Comparison of ENCODE assay signal across 14 cellular contexts in the genomic region with DNA sequence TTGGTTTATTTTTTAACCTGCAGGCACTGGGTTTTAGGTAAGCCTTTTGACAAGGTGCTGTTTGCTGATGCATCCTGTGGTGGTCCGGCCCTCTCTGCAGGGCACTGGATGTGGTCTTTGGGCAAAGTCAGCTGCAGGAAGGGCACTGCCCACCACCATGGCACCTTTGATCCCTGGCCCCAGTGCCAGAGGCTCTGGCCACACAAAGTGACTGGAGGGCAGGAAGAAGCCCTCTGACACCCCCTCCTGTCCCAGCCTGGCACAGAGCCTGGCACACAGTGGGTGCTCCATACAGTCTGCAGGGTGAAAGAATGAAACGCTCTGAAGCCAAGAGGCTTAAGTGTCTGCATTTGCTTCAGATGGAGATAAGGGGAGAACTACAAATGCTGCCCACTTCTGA. TPM values are rescaled to one million over a fixed set of nuclear protein-coding genes. Genes with fewer than 3 reads are reported as not detected.
DNase-seq lines count a peak whose midpoint lies in the region; ATAC-seq and TF ChIP-seq lines count a peak whose summit lies in the region.
"Had no signal": no experiment of that assay in that cellular context is flagged by ENCODE, and none has a peak within 500 bp of the region (broad histone marks: within the 10 kb centered on the region; RNA-seq: fewer than 3 reads in every experiment).

No MANE protein-coding gene starts in this region.

- ATAC-seq in HCT116 = peak; percentile 58

- POLR2A ChIA-PET in HCT116 (lab: Charles Lee) = no interaction called here

- H3K79me2 ChIP-seq in HCT116 (ENCODE audit: insufficient read depth, low read length) = no peaks in the 10 kb centered on the region

- H3K27ac ChIP-seq in BLaER1 (no peak overlapping the region), HCT116 (ENCODE audit: low read depth, low read length) (peak overlapping the region; percentile 33; the same call in 1 of the 2 replicates), cingulate gyrus (ENCODE audit: low read depth, low read length) (peak overlapping the region; percentile 30), mesodermal cell (ENCODE audit: low read depth, low read length, severe bottlenecking) (peak overlapping the region; percentile 3), thyroid gland (no peak overlapping the region), ovary (no peak overlapping the region)

- no peak for DNase-seq in HCT116 (ENCODE audit: low read depth, low spot score)
- DNase-seq in thyroid gland = no peak
- DNase-seq in ovary = no peak
- no peak for DNase-seq in activated naive CD4-positive, alpha-beta T cell treated with anti-CD3 and anti-CD28 coated beads, Interleukin-2, amount 50 U/mL, for 16 hours
- DNase-seq: BE2C; Caco-2; CD8-positive, alpha-beta memory T cell; H7 had no signal

- H3K4me3 ChIP-seq in BLaER1 (no peak overlapping the region), HCT116 (replicated peaks in 1 of 2; ENCODE audit: low read depth in 1 of 2, low read length in 2 of 2) (no peak overlapping the region), mesodermal cell (ENCODE audit: extremely low read depth, insufficient read depth, low read length, poor library complexity, severe bottlenecking) (no peak overlapping the region), thyroid gland (replicated peaks in 1 of 3) (no peak overlapping the region), ovary (no peak overlapping the region)

- H3K9ac ChIP-seq in BLaER1 (no peak overlapping the region), HCT116 (ENCODE audit: low read length) (no peak overlapping the region)

- no peak for TF ChIP-seq CTCF in HCT116 (IDR thresholded peaks at IDR 0.05 in 2 of 3, conservative IDR thresholded peaks at IDR 0.05 in 1 of 3; ENCODE audit: borderline replicate concordance in 1 of 3, insufficient read depth in 1 of 3, low read depth in 2 of 3, low read length in 2 of 3)
- TF ChIP-seq CTCF in thyroid gland (IDR thresholded peaks at IDR 0.05) = no peak
- TF ChIP-seq CTCF in ovary (IDR thresholded peaks at IDR 0.05) = no peak

- TF ChIP-seq POLR2A in HCT116 (IDR thresholded peaks at IDR 0.05; ENCODE audit: borderline replicate concordance, extremely low read depth, insufficient read depth, insufficient read length) (no peak), thyroid gland (IDR thresholded peaks at IDR 0.05) (no peak), ovary (IDR thresholded peaks at IDR 0.05) (no peak)

- no peaks in the 10 kb centered on the region for H3K9me2 ChIP-seq in HCT116 (ENCODE audit: insufficient read depth)

- CTCF ChIA-PET in HCT116 (lab: Charles Lee) = interaction anchor here (1.0 kb wide), 1 partner anchor 122 kb away, joined by 3 read pairs; no protein-coding TSS in a partner anchor

- H3K27me3 ChIP-seq in BLaER1 (no peaks in the 10 kb centered on the region), HCT116 (ENCODE audit: insufficient read depth, low read length) (no peaks in the 10 kb centered on the region), thyroid gland (no peaks in the 10 kb centered on the region), ovary (no peaks in the 10 kb centered on the region)

- TF ChIP-seq RAD21 in HCT116 (IDR thresholded peaks at IDR 0.05; ENCODE audit: low read depth) = no peak

- RAD21 ChIA-PET in HCT116 (lab: Charles Lee; ENCODE audit: low non-redundant PET in 1 of 2, low total read pairs in 2 of 2, uncharacterized antibody in 2 of 2, unreplicated experiment in 2 of 2) = no interaction called here

- H3K9me3 ChIP-seq in BLaER1 = no peaks in the 10 kb centered on the region
- no peaks in the 10 kb centered on the region for H3K9me3 ChIP-seq in HCT116 (ENCODE audit: control insufficient read depth in 1 of 2, insufficient read depth in 1 of 2, low read depth in 1 of 2, low read length in 2 of 2)
- no peaks in the 10 kb centered on the region for H3K9me3 ChIP-seq in mesodermal cell (ENCODE audit: control insufficient read depth, low read length)
- H3K9me3 ChIP-seq in thyroid gland = no peaks in the 10 kb centered on the region
- no peaks in the 10 kb centered on the region for H3K9me3 ChIP-seq in ovary
- H3K9me3 ChIP-seq: BE2C, Caco-2 had no signal

- BruUV-seq in HCT116 (replicated peaks; lab: Mats Ljungman, UMichigan) = no TSS peak

- intact Hi-C loops in HCT116 (cut with micrococcal nuclease) (no loop called here), thyroid gland (cut with DNase I) (no loop called here), ovary (cut with DNase I) (no loop called here)

- H3K36me3 ChIP-seq in BLaER1 (no peaks in the 10 kb centered on the region), HCT116 (ENCODE audit: control insufficient read depth in 1 of 2, insufficient read depth in 2 of 2, low read length in 2 of 2) (no peaks in the 10 kb centered on the region), mesodermal cell (ENCODE audit: control insufficient read depth, insufficient read depth, low read length) (no peaks in the 10 kb centered on the region), thyroid gland (no peaks in the 10 kb centered on the region), ovary (no peaks in the 10 kb centered on the region)
- H3K36me3 ChIP-seq: BE2C had no signal

- peak overlapping the region; percentile 15; the same call in 1 of the 2 replicates for H3K4me2 ChIP-seq in BLaER1
- H3K4me2 ChIP-seq in HCT116 (ENCODE audit: low read length) = peak overlapping the region; percentile 36

- H2AFZ ChIP-seq in HCT116 (ENCODE audit: low read depth, low read length, poor library complexity, severe bottlenecking) = peak overlapping the region; percentile 22

- H4K20me1 ChIP-seq in BLaER1 = no peaks in the 10 kb centered on the region
- H4K20me1 ChIP-seq in HCT116 (ENCODE audit: insufficient read depth) = no peaks in the 10 kb centered on the region

- H3K4me1 ChIP-seq in BLaER1 (peaks cover 12% of the 10 kb centered on the region; the same call in 1 of the 2 replicates), HCT116 (ENCODE audit: control insufficient read depth in 1 of 2, insufficient read depth in 2 of 2, low read length in 2 of 2) (peaks cover 13 to 31% of the 10 kb centered on the region in 2 experiments; a peak in 3 of 4 replicates), mesodermal cell (ENCODE audit: control insufficient read depth, insufficient read depth, low read length, poor library complexity, severe bottlenecking) (peaks cover 13% of the 10 kb centered on the region), thyroid gland (no peaks in the 10 kb centered on the region), ovary (ENCODE audit: insufficient read depth) (no peaks in the 10 kb centered on the region)
- H3K4me1 ChIP-seq: BE2C, Caco-2 had no signal

- WGBS in mesodermal cell (ENCODE audit: insufficient coverage in 2 of 2), 2 experiments = 82 to 100% methylated on average over 2 of the region's 2 CpGs
- 90 to 91% methylated on average over 2 of the region's 2 CpGs for WGBS in thyroid gland, 2 donors
- WGBS in ovary, 3 donors = 59 to 71% (median 67%) methylated on average over 2 of the region's 2 CpGs

- no peak for TF ChIP-seq EP300 in ovary (IDR thresholded peaks at IDR 0.05)

TF ChIP-seq in HCT116, 20 proteins besides CTCF, POLR2A, EP300 and RAD21:
- TF ChIP-seq CBX3 (IDR thresholded peaks at IDR 0.05; ENCODE audit: low read depth) = no peak
- TF ChIP-seq, protein P1, sequence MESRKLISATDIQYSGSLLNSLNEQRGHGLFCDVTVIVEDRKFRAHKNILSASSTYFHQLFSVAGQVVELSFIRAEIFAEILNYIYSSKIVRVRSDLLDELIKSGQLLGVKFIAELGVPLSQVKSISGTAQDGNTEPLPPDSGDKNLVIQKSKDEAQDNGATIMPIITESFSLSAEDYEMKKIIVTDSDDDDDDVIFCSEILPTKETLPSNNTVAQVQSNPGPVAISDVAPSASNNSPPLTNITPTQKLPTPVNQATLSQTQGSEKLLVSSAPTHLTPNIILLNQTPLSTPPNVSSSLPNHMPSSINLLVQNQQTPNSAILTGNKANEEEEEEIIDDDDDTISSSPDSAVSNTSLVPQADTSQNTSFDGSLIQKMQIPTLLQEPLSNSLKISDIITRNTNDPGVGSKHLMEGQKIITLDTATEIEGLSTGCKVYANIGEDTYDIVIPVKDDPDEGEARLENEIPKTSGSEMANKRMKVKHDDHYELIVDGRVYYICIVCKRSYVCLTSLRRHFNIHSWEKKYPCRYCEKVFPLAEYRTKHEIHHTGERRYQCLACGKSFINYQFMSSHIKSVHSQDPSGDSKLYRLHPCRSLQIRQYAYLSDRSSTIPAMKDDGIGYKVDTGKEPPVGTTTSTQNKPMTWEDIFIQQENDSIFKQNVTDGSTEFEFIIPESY (IDR thresholded peaks at IDR 0.05; ENCODE audit: extremely low read depth, insufficient replicate concordance, low read length) = no peak
- no peak for TF ChIP-seq YY1 (IDR thresholded peaks at IDR 0.05; ENCODE audit: extremely low read depth, insufficient replicate concordance, low read depth, low read length)
- no peak for TF ChIP-seq EZH2phosphoT487 (IDR thresholded peaks at IDR 0.05; ENCODE audit: borderline replicate concordance)
- TF ChIP-seq, protein P2, sequence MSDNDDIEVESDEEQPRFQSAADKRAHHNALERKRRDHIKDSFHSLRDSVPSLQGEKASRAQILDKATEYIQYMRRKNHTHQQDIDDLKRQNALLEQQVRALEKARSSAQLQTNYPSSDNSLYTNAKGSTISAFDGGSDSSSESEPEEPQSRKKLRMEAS (IDR thresholded peaks at IDR 0.05) = no peak
- TF ChIP-seq ZNF274 (IDR thresholded peaks at IDR 0.05; ENCODE audit: low read depth, low read length) = no peak
- no peak for TF ChIP-seq SIN3A (IDR thresholded peaks at IDR 0.05; ENCODE audit: low read depth)
- no peak for TF ChIP-seq SP1 (IDR thresholded peaks at IDR 0.05; ENCODE audit: low read depth)
- no peak for TF ChIP-seq CEBPB (IDR thresholded peaks at IDR 0.05; ENCODE audit: low read depth)
- no peak for TF ChIP-seq JUND (IDR thresholded peaks at IDR 0.05)
- TF ChIP-seq POLR2AphosphoS5 (IDR thresholded peaks at IDR 0.05; ENCODE audit: low read depth, low read length) = no peak
- no peak for TF ChIP-seq ZFX (IDR thresholded peaks at IDR 0.05)
- no peak for TF ChIP-seq EZH2 (IDR thresholded peaks at IDR 0.05)

RNA-seq across cellular contexts. Expression of a gene that starts 47.6 kb away (rescaled TPM):
- total RNA-seq in HCT116 (2021; ENCODE audit: unreplicated experiment) = not detected
- not detected in 2 replicates for polyA plus RNA-seq in HCT116 (2012)
- 1.8 TPM for polyA plus RNA-seq in mesodermal cell (2013, experiment 1 of 2)
- polyA plus RNA-seq in mesodermal cell (2013, experiment 2 of 2) = 2.6 TPM
- total RNA-seq in thyroid gland = 1 to 10 TPM in 2 of 4 donors, under 1 TPM in 2; 0.40 to 2.5 (median 0.85) TPM
- total RNA-seq in ovary = not detected
- polyA plus RNA-seq in ovary = not detected
- total RNA-seq: Caco-2; CD8-positive, alpha-beta memory T cell; Daoy; HT-29 had no signal
- polyA plus RNA-seq: AG04450; CD8-positive, alpha-beta memory T cell had no signal

Comparison
In these comparisons a context has a peak if more than half of its experiments do, and no peak if none do; other contexts are left out.
1. H3K27ac ChIP-seq: peak in HCT116 (single experiment), cingulate gyrus (single experiment) and mesodermal cell (single experiment); none in BLaER1 (single experiment), thyroid gland (0 of 3) and ovary (0 of 2).